ENCODE assay signal across 1 cellular context in the genomic region with DNA sequence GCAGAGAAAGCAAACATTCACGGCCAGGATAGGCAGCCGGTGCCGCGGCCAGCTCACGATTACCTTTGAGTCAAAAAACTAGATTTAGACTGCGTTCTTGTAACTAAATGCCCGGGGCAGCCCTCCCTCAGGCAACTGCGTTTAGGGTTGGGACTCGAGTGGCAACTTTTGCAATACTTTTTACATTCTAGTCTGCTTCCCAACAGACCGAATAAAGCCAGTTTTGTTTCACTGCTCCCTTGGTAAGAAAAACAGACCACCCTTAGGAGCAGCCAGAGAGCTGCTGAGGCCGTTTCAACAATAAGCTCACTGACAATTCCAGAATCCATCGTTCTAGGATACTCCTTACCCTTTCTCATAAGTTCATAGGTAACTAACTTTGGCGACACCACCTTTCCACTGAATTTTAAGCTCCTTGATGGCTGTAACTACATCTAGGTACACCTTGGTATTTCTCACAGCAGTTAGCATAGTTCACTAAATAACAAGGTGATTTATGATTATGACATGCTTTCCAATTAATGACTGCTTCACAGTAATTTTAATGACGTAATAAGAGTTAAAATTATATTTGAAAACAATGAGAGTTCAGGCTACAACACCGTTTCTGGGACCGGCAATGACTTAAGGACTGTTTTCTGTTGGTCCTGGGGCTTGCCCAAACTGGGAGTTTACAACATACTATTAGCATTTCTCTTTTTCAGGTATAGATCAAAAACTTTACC.
TF ChIP-seq lines count a peak whose summit lies in the region.

No MANE protein-coding gene starts in this region.

TF ChIP-seq in GM12878, 131 proteins besides CTCF, POLR2A, EP300 and RAD21 (continued from another document and continues in another):
- TF ChIP-seq ZBTB4 (CRISPR knock-in tag; IDR thresholded peaks at IDR 0.05) (no peak), BACH1 (IDR thresholded peaks at IDR 0.05; ENCODE audit: borderline replicate concordance) (no peak), NR2F1 (conservative IDR thresholded peaks at IDR 0.05) (no peak), CHD4 (IDR thresholded peaks at IDR 0.05) (no peak), EZH2 (IDR thresholded peaks at IDR 0.05; ENCODE audit: borderline replicate concordance, control insufficient read depth, low read depth, low read length) (no peak), ZNF687 (IDR thresholded peaks at IDR 0.05) (peak; percentile 41), SMC3 (IDR thresholded peaks at IDR 0.05; ENCODE audit: borderline replicate concordance, low read length) (no peak; the same call in 1 of the 2 replicates), REST (IDR thresholded peaks at IDR 0.05; ENCODE audit: low read depth, low read length) (no peak), ZNF24 (IDR thresholded peaks at IDR 0.05) (no peak), RBBP5 (conservative IDR thresholded peaks at IDR 0.05) (0 out of 2 replicates have a peak, but pooled peaks have one; percentile 60), FOXM1 (IDR thresholded peaks at IDR 0.05; ENCODE audit: low read depth, low read length) (peak; percentile 12; the same call in 1 of the 2 replicates), CHD1 (IDR thresholded peaks at IDR 0.05; ENCODE audit: low read depth, low read length) (no peak), BRCA1 (IDR thresholded peaks at IDR 0.05; ENCODE audit: low read depth, low read length) (no peak), ZNF217 (IDR thresholded peaks at IDR 0.05) (no peak), BMI1 (IDR thresholded peaks at IDR 0.05; ENCODE audit: borderline replicate concordance) (no peak), BHLHE40 (IDR thresholded peaks at IDR 0.05; ENCODE audit: borderline replicate concordance in 1 of 2, low read depth in 2 of 2, low read length in 1 of 2) (no peak), NFYA (IDR thresholded peaks at IDR 0.05; ENCODE audit: borderline replicate concordance, low read depth, low read length) (no peak), IRF5 (IDR thresholded peaks at IDR 0.05; ENCODE audit: borderline replicate concordance) (no peak), MXI1 (IDR thresholded peaks at IDR 0.05; ENCODE audit: low read depth, low read length) (0 out of 2 replicates have a peak, but pooled peaks have one; percentile 50), ZNF274 (IDR thresholded peaks at IDR 0.05; ENCODE audit: insufficient read depth, insufficient read length) (no peak), LARP7 (IDR thresholded peaks at IDR 0.05) (no peak), IRF4 (IDR thresholded peaks at IDR 0.05; ENCODE audit: low read depth, low read length) (no peak), IRF3 (IDR thresholded peaks at IDR 0.05) (no peak), EGR1 (IDR thresholded peaks at IDR 0.05; ENCODE audit: borderline replicate concordance in 1 of 2, low read depth in 2 of 2, low read length in 2 of 2) (no peak), IKZF2 (IDR thresholded peaks at IDR 0.05) (no peak), MTA3 (IDR thresholded peaks at IDR 0.05; ENCODE audit: borderline replicate concordance, low read length) (peak; percentile 81; the same call in 1 of the 2 replicates), SMAD1 (IDR thresholded peaks at IDR 0.05; ENCODE audit: low read depth, partially characterized antibody) (peak; percentile 93), ZNF384 (IDR thresholded peaks at IDR 0.05; ENCODE audit: borderline replicate concordance, low read depth, low read length) (no peak)
- TF ChIP-seq, protein P1, sequence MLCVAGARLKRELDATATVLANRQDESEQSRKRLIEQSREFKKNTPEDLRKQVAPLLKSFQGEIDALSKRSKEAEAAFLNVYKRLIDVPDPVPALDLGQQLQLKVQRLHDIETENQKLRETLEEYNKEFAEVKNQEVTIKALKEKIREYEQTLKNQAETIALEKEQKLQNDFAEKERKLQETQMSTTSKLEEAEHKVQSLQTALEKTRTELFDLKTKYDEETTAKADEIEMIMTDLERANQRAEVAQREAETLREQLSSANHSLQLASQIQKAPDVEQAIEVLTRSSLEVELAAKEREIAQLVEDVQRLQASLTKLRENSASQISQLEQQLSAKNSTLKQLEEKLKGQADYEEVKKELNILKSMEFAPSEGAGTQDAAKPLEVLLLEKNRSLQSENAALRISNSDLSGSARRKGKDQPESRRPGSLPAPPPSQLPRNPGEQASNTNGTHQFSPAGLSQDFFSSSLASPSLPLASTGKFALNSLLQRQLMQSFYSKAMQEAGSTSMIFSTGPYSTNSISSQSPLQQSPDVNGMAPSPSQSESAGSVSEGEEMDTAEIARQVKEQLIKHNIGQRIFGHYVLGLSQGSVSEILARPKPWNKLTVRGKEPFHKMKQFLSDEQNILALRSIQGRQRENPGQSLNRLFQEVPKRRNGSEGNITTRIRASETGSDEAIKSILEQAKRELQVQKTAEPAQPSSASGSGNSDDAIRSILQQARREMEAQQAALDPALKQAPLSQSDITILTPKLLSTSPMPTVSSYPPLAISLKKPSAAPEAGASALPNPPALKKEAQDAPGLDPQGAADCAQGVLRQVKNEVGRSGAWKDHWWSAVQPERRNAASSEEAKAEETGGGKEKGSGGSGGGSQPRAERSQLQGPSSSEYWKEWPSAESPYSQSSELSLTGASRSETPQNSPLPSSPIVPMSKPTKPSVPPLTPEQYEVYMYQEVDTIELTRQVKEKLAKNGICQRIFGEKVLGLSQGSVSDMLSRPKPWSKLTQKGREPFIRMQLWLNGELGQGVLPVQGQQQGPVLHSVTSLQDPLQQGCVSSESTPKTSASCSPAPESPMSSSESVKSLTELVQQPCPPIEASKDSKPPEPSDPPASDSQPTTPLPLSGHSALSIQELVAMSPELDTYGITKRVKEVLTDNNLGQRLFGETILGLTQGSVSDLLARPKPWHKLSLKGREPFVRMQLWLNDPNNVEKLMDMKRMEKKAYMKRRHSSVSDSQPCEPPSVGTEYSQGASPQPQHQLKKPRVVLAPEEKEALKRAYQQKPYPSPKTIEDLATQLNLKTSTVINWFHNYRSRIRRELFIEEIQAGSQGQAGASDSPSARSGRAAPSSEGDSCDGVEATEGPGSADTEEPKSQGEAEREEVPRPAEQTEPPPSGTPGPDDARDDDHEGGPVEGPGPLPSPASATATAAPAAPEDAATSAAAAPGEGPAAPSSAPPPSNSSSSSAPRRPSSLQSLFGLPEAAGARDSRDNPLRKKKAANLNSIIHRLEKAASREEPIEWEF (IDR thresholded peaks at IDR 0.05; ENCODE audit: insufficient replicate concordance, low read depth, low read length), result no peak
- TF ChIP-seq, protein P2, sequence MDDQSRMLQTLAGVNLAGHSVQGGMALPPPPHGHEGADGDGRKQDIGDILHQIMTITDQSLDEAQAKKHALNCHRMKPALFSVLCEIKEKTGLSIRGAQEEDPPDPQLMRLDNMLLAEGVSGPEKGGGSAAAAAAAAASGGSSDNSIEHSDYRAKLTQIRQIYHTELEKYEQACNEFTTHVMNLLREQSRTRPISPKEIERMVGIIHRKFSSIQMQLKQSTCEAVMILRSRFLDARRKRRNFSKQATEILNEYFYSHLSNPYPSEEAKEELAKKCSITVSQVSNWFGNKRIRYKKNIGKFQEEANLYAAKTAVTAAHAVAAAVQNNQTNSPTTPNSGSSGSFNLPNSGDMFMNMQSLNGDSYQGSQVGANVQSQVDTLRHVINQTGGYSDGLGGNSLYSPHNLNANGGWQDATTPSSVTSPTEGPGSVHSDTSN (IDR thresholded peaks at IDR 0.05; ENCODE audit: insufficient replicate concordance, low read depth, low read length), result no peak
- TF ChIP-seq, protein P3, sequence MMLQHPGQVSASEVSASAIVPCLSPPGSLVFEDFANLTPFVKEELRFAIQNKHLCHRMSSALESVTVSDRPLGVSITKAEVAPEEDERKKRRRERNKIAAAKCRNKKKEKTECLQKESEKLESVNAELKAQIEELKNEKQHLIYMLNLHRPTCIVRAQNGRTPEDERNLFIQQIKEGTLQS (IDR thresholded peaks at IDR 0.05; ENCODE audit: borderline replicate concordance, extremely low read depth, low read depth, low read length), result no peak
